In genomic region chr20:45297786-45298497, GRCh38 we compare ENCODE assay signal across 21 cellular contexts. TPM values are rescaled to one million over a fixed set of nuclear protein-coding genes. Genes with fewer than 3 reads are reported as not detected.
DNase-seq lines count a peak whose midpoint lies in the region; ATAC-seq and TF ChIP-seq lines count a peak whose summit lies in the region.
"Had no signal": no experiment of that assay in that cellular context is flagged by ENCODE, and none has a peak within 500 bp of the region (broad histone marks: within the 10 kb centered on the region; RNA-seq: fewer than 3 reads in every experiment).

No MANE protein-coding gene starts in this region.

- H3K27ac Mint-ChIP-seq in chondrocyte (ENCODE audit: unreplicated experiment) (peak overlapping the region; percentile 22), neural crest cell (ENCODE audit: unreplicated experiment) (peak overlapping the region; percentile 35)
- H3K27ac Mint-ChIP-seq: CD4-positive, CD25-positive, alpha-beta regulatory T cell; CD8-positive, alpha-beta memory T cell; HFFc6 had no signal

- no peak for TF ChIP-seq CTCF in RWPE2 (IDR thresholded peaks at IDR 0.05; ENCODE audit: poor library complexity, severe bottlenecking)
- no peak for TF ChIP-seq CTCF in chondrocyte (IDR thresholded peaks at IDR 0.05)
- TF ChIP-seq CTCF in neural crest cell (conservative IDR thresholded peaks at IDR 0.05): no peak

- H3K4me1 Mint-ChIP-seq in chondrocyte (ENCODE audit: low read depth): peaks cover 4% of the 10 kb centered on the region
- H3K4me1 Mint-ChIP-seq in neural crest cell: peaks cover 8% of the 10 kb centered on the region

- ATAC-seq in RWPE2 (ENCODE audit: low read depth) (no peak), GM18505 (IDR thresholded peaks at IDR 0.05; ENCODE audit: unreplicated experiment) (no peak)
- ATAC-seq: GM12878 had no signal

- H3K27ac ChIP-seq in RWPE2 (ENCODE audit: poor library complexity, severe bottlenecking): no peak overlapping the region
- H3K27ac ChIP-seq: GM23248 had no signal

- no peaks in the 10 kb centered on the region for H3K4me1 ChIP-seq in RWPE2 (ENCODE audit: insufficient read depth, poor library complexity, severe bottlenecking)
- H3K4me1 ChIP-seq: BE2C had no signal

- TF ChIP-seq POLR2A in GM18505 (IDR thresholded peaks at IDR 0.05; ENCODE audit: borderline replicate concordance, extremely low read depth, insufficient read depth, insufficient read length): no peak

- H3K27me3 ChIP-seq in RWPE2 (ENCODE audit: insufficient read depth, poor library complexity, severe bottlenecking): no peaks in the 10 kb centered on the region

- no peaks in the 10 kb centered on the region for H3K9me3 Mint-ChIP-seq in chondrocyte (ENCODE audit: low read depth)
- no peaks in the 10 kb centered on the region for H3K9me3 Mint-ChIP-seq in neural crest cell
- H3K9me3 Mint-ChIP-seq: CD8-positive, alpha-beta memory T cell; HFFc6 had no signal

- no peaks in the 10 kb centered on the region for H3K9me3 ChIP-seq in RWPE2 (ENCODE audit: severe bottlenecking)
- H3K9me3 ChIP-seq: BE2C had no signal

- intact Hi-C loops in posterior vena cava (cut with DNase I): no loop called here

- H3K27me3 Mint-ChIP-seq in chondrocyte (ENCODE audit: low read depth) (no peaks in the 10 kb centered on the region), neural crest cell (ENCODE audit: low read depth) (peaks cover 57% of the 10 kb centered on the region)

- no peak overlapping the region for H3K4me3 Mint-ChIP-seq in chondrocyte (ENCODE audit: unreplicated experiment)
- no peak overlapping the region for H3K4me3 Mint-ChIP-seq in neural crest cell
- H3K4me3 Mint-ChIP-seq: CD4-positive, CD25-positive, alpha-beta regulatory T cell; CD8-positive, alpha-beta memory T cell; HFFc6 had no signal

- peak; percentile 84 for DNase-seq in RWPE2 (ENCODE audit: low spot score)
- no peak for DNase-seq in chondrocyte (ENCODE audit: low spot score)
- no peak for DNase-seq in neural crest cell (ENCODE audit: low read depth, low spot score)
- no peak for DNase-seq in T-helper 1 cell
- DNase-seq in posterior vena cava (ENCODE audit: low spot score): no peak
- DNase-seq: ACHN; BE2C; C1 segment of cervical spinal cord; CD4-positive, CD25-positive, alpha-beta regulatory T cell; CD8-positive, alpha-beta memory T cell; COR-L47; DMS 273 treated with DMSO at 0.1 percent for 48 hours; DMS53; DND-41; EL; GM23248; HCEC 1CT; HFFc6 had no signal

- H3K36me3 Mint-ChIP-seq in chondrocyte (ENCODE audit: low read depth) (no peaks in the 10 kb centered on the region), neural crest cell (ENCODE audit: low read depth) (no peaks in the 10 kb centered on the region)
- H3K36me3 Mint-ChIP-seq: CD4-positive, CD25-positive, alpha-beta regulatory T cell; CD8-positive, alpha-beta memory T cell had no signal

- H3K4me3 ChIP-seq in RWPE2 (ENCODE audit: severe bottlenecking): no peak overlapping the region
- H3K4me3 ChIP-seq: GM12878, GM23248 had no signal

- H3K36me3 ChIP-seq in RWPE2 (ENCODE audit: low read depth): no peaks in the 10 kb centered on the region
- H3K36me3 ChIP-seq: BE2C had no signal

RNA-seq across cellular contexts. Expression of gene RBPJL, which starts 8.7 kb away (rescaled TPM):
- not detected in 3 replicates for total RNA-seq in chondrocyte
- not detected in 2 replicates for total RNA-seq in neural crest cell
- total RNA-seq in posterior vena cava: not detected
- total RNA-seq: CD4-positive, CD25-positive, alpha-beta regulatory T cell; CD8-positive, alpha-beta memory T cell; G401; GM23248; HFFc6 had no signal

RNA-seq across cellular contexts. Expression of gene MATN4, which starts 10.2 kb away (rescaled TPM):
- total RNA-seq in chondrocyte (0.10 to 0.26 TPM in 2 of 3 replicates, not detected in the other), neural crest cell (0.18 TPM in 1 of 2 replicates, not detected in the other), posterior vena cava (under 1 TPM; 0.29 to 0.56 TPM)
- total RNA-seq: CD4-positive, CD25-positive, alpha-beta regulatory T cell; G401; GM12878; GM23248; HFFc6 had no signal

RNA-seq across cellular contexts. Expression of gene SLPI, which starts 43.6 kb away (rescaled TPM):
- total RNA-seq in chondrocyte: 0.40 to 1.3 TPM in 2 of 3 replicates, not detected in the other
- not detected in 2 replicates for total RNA-seq in neural crest cell
- 10 to 100 TPM; 14.6 to 74.0 TPM for total RNA-seq in posterior vena cava
- total RNA-seq: CD4-positive, CD25-positive, alpha-beta regulatory T cell; CD8-positive, alpha-beta memory T cell; G401 had no signal

RNA-seq across cellular contexts. Expression of gene SDC4, which starts 50.3 kb away (rescaled TPM):
- 17.1 to 21.4 TPM (median 21.2 TPM) in 3 replicates for total RNA-seq in chondrocyte
- 11.4 and 11.5 TPM in 2 replicates for total RNA-seq in neural crest cell
- total RNA-seq in posterior vena cava: 100 to 1,000 TPM in 1 of 2 donors, 10 to 100 TPM in 1; 85.7 to 104 TPM
